Comparison of ENCODE assay signal across 9 cellular contexts in genomic region chr17:74355065-74355464, GRCh38. TPM values are rescaled to one million over a fixed set of nuclear protein-coding genes. Genes with fewer than 3 reads are reported as not detected.
"Had no signal": no experiment of that assay in that cellular context is flagged by ENCODE, and none has a peak within 500 bp of the region (broad histone marks: within the 10 kb centered on the region; RNA-seq: fewer than 3 reads in every experiment).

No MANE protein-coding gene starts in this region.

- H2AFZ ChIP-seq: GM23338 had no signal

- DNase-seq: H9, HCEC 1CT, IMR-90, KG1 had no signal

- H3K4me2 ChIP-seq: GM23338 had no signal

- H3K4me3 ChIP-seq: GM23338, K562 had no signal

- H3K27ac ChIP-seq: HL-60 had no signal

RNA-seq across cellular contexts. Expression of gene BTBD17, which starts 6.6 kb away (rescaled TPM):
- total RNA-seq: HT1080, IMR-90, K562 had no signal
- polyA plus RNA-seq: IMR-90, K562 had no signal

RNA-seq across cellular contexts. Expression of gene GPR142, which starts 12.2 kb away (rescaled TPM):
- total RNA-seq: GM23338, H1, HT1080, IMR-90, K562 had no signal
- polyA plus RNA-seq: GM23338, IMR-90, K562 had no signal

RNA-seq across cellular contexts. Expression of gene KIF19, which starts 29.0 kb away (rescaled TPM):
- total RNA-seq: HT1080, IMR-90, K562 had no signal
- polyA plus RNA-seq: IMR-90 had no signal
